19 cellular contexts compared by ENCODE assay signal in genomic region chr17:19359151-19359550, GRCh38. TPM values are rescaled to one million over a fixed set of nuclear protein-coding genes. Genes with fewer than 3 reads are reported as not detected.
DNase-seq lines count a peak whose midpoint lies in the region; ATAC-seq and TF ChIP-seq lines count a peak whose summit lies in the region.
"Had no signal": no experiment of that assay in that cellular context is flagged by ENCODE, and none has a peak within 500 bp of the region (broad histone marks: within the 10 kb centered on the region; RNA-seq: fewer than 3 reads in every experiment).

No MANE protein-coding gene starts in this region.

- H3K4me3 Mint-ChIP-seq in chondrocyte (ENCODE audit: unreplicated experiment) (no peak overlapping the region), neural crest cell (peak overlapping the region; percentile 2)
- H3K4me3 Mint-ChIP-seq in stimulated activated effector memory CD8-positive, alpha-beta T cell treated with anti-CD3 and anti-CD28 coated beads, Interleukin-12 subunit alpha, Interleukin-12 subunit beta, amount 100 ng/mL, for 72 hours, result no peak overlapping the region
- H3K4me3 Mint-ChIP-seq: CD4-positive, alpha-beta memory T cell; GM23338 had no signal

- H3K36me3 Mint-ChIP-seq in chondrocyte (ENCODE audit: low read depth), result peaks cover 5% of the 10 kb centered on the region
- no peaks in the 10 kb centered on the region for H3K36me3 Mint-ChIP-seq in neural crest cell (ENCODE audit: low read depth)
- no peaks in the 10 kb centered on the region for H3K36me3 Mint-ChIP-seq in stimulated activated effector memory CD8-positive, alpha-beta T cell treated with anti-CD3 and anti-CD28 coated beads, Interleukin-12 subunit alpha, Interleukin-12 subunit beta, amount 100 ng/mL, for 72 hours
- H3K36me3 Mint-ChIP-seq: CD4-positive, alpha-beta memory T cell had no signal

- DNase-seq in chondrocyte (ENCODE audit: low spot score), result peak; percentile 53
- no peak for DNase-seq in neural crest cell (ENCODE audit: low read depth, low spot score)
- DNase-seq in stimulated activated effector memory CD8-positive, alpha-beta T cell treated with anti-CD3 and anti-CD28 coated beads, Interleukin-12 subunit alpha, Interleukin-12 subunit beta, amount 100 ng/mL, for 72 hours (ENCODE audit: low spot score in 2 of 2), result no peak
- no peak for DNase-seq in KBM-7
- no peak for DNase-seq in HPDE6-E6E7 (ENCODE audit: extremely low spot score)
- DNase-seq: ACHN; BE2C; C1 segment of cervical spinal cord; Calu3; CD4-positive, alpha-beta memory T cell; DMS53; DND-41; EL; HCEC 1CT had no signal

- no peaks in the 10 kb centered on the region for H3K9me3 Mint-ChIP-seq in chondrocyte (ENCODE audit: low read depth)
- no peaks in the 10 kb centered on the region for H3K9me3 Mint-ChIP-seq in neural crest cell
- no peaks in the 10 kb centered on the region for H3K9me3 Mint-ChIP-seq in stimulated activated effector memory CD8-positive, alpha-beta T cell treated with anti-CD3 and anti-CD28 coated beads, Interleukin-12 subunit alpha, Interleukin-12 subunit beta, amount 100 ng/mL, for 72 hours
- H3K9me3 Mint-ChIP-seq: CD4-positive, alpha-beta memory T cell; GM23338 had no signal

- H3K4me1 Mint-ChIP-seq in chondrocyte (ENCODE audit: low read depth), result peaks cover 33% of the 10 kb centered on the region
- peaks cover 17% of the 10 kb centered on the region for H3K4me1 Mint-ChIP-seq in neural crest cell
- H3K4me1 Mint-ChIP-seq in stimulated activated effector memory CD8-positive, alpha-beta T cell treated with anti-CD3 and anti-CD28 coated beads, Interleukin-12 subunit alpha, Interleukin-12 subunit beta, amount 100 ng/mL, for 72 hours, result peaks cover 10% of the 10 kb centered on the region

- H3K27me3 Mint-ChIP-seq in chondrocyte (ENCODE audit: low read depth) (no peaks in the 10 kb centered on the region), neural crest cell (ENCODE audit: low read depth) (peaks cover 3% of the 10 kb centered on the region)

- in situ Hi-C loops in KBM-7 (cut with MboI; ENCODE audit: low pct_unique_long_range_greater_than_20kb, low sequenced_read_pairs), result no loop called here

- H3K27ac Mint-ChIP-seq in chondrocyte (ENCODE audit: unreplicated experiment), result no peak overlapping the region
- no peak overlapping the region for H3K27ac Mint-ChIP-seq in neural crest cell (ENCODE audit: unreplicated experiment)
- H3K27ac Mint-ChIP-seq in stimulated activated effector memory CD8-positive, alpha-beta T cell treated with anti-CD3 and anti-CD28 coated beads, Interleukin-12 subunit alpha, Interleukin-12 subunit beta, amount 100 ng/mL, for 72 hours, result peak overlapping the region; percentile 18
- H3K27ac Mint-ChIP-seq: GM23338 had no signal

- ATAC-seq in stimulated activated effector memory CD8-positive, alpha-beta T cell treated with anti-CD3 and anti-CD28 coated beads, Interleukin-12 subunit alpha, Interleukin-12 subunit beta, amount 100 ng/mL, for 72 hours, result no peak
- ATAC-seq in HG03378 (IDR thresholded peaks at IDR 0.05; ENCODE audit: unreplicated experiment), result no peak
- ATAC-seq: GM12878, GM23338, HepG2 had no signal

- TF ChIP-seq CTCF in chondrocyte (IDR thresholded peaks at IDR 0.05) (no peak), neural crest cell (conservative IDR thresholded peaks at IDR 0.05) (no peak)

RNA-seq across cellular contexts. Expression of gene B9D1, which starts 3.4 kb away (rescaled TPM):
- total RNA-seq in chondrocyte, result 9.4 to 22.0 TPM (median 9.9 TPM) in 3 replicates
- 15.4 and 17.9 TPM in 2 replicates for total RNA-seq in neural crest cell

RNA-seq across cellular contexts. Expression of gene MAPK7, which starts 19.1 kb away (rescaled TPM):
- total RNA-seq in chondrocyte (50.0 to 53.6 TPM (median 52.3 TPM) in 3 replicates), neural crest cell (39.3 and 39.5 TPM in 2 replicates)

RNA-seq across cellular contexts. Expression of gene MFAP4, which starts 27.8 kb away (rescaled TPM):
- total RNA-seq in chondrocyte, result 307 to 312 TPM (median 310 TPM) in 3 replicates
- total RNA-seq in neural crest cell, result 0.26 and 0.43 TPM in 2 replicates
- total RNA-seq: Calu3; CD4-positive, alpha-beta memory T cell; G401; HepG2 had no signal

RNA-seq across cellular contexts. Expression of gene RNF112, which starts 51.9 kb away (rescaled TPM):
- total RNA-seq in chondrocyte, result 0.67 to 1.5 TPM (median 1.5 TPM) in 3 replicates
- total RNA-seq in neural crest cell, result 0.84 and 1.2 TPM in 2 replicates
- total RNA-seq: G401, GM12878, HepG2 had no signal

Comparison
In these comparisons a context has a peak if more than half of its experiments do, and no peak if none do; other contexts are left out.
1. RNA of gene MFAP4, which starts 27.8 kb away (total RNA-seq): 307 to 312 TPM in chondrocyte; 0.26 to 0.43 TPM in neural crest cell; every median in the first group is over 100 times any median in the second.